In the genomic region with DNA sequence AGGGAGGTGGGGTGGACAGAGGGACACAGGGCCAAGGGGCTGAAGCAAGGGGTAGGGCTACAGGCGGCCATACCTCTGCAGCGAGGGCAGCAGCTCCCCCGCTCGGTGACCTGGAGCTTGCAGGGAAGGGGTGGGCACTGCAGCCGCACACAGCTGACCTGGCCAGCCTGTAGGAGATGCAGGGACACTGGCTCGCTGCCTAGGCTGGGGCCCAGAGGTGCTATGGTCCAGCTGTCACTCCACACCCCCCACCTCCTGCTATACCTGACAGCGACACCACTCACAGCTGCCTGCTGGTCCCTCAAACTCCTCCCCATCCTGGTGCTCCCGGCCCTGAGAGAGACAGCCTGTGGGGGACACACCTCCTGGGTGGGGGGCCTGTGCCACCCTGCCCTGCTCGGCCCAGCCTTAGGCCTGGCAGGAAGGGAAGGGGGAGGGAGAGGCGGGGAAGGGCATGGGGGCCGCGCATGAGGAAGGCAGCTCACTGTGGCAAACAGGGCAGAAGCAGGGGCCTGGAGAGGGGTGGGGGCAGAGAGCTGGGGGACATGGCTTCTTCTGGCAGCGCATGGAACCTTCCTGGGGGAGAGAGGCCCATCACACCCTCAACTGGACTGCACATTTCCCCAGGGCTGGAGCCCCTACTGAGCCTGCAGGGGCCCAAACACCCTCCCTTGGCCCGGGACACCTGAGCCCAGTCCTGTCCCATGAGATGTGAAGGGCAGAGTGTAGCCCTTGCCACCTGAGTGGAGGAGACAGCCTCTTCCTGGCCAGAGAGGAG, we compare ENCODE assay signal across 20 cellular contexts. TPM values are rescaled to one million over a fixed set of nuclear protein-coding genes. Genes with fewer than 3 reads are reported as not detected.
"Had no signal": no experiment of that assay in that cellular context is flagged by ENCODE, and none has a peak within 500 bp of the region (broad histone marks: within the 10 kb centered on the region; RNA-seq: fewer than 3 reads in every experiment).

No MANE protein-coding gene starts in this region.

- H3K9me3 Mint-ChIP-seq: activated CD4-positive, alpha-beta T cell treated with anti-CD3 and anti-CD28 coated beads, Interleukin-2, amount 10 ng/mL, durations not matched to agents 24 days and 14 days; central memory CD8-positive, alpha-beta T cell; memory B cell; naive thymus-derived CD8-positive, alpha-beta T cell; stimulated activated naive CD8-positive, alpha-beta T cell treated with anti-CD3 and anti-CD28 coated beads, Interleukin-15, amount 100 ng/mL, for 72 hours; type B pancreatic cell had no signal

- H3K4me3 Mint-ChIP-seq: activated CD4-positive, alpha-beta T cell treated with anti-CD3 and anti-CD28 coated beads, Interleukin-2, amount 10 ng/mL, durations not matched to agents 24 days and 14 days; activated naive CD8-positive, alpha-beta T cell treated with anti-CD3 and anti-CD28 coated beads for 36 hours; central memory CD8-positive, alpha-beta T cell; memory B cell; naive thymus-derived CD8-positive, alpha-beta T cell; stimulated activated naive CD8-positive, alpha-beta T cell treated with anti-CD3 and anti-CD28 coated beads, Interleukin-15, amount 100 ng/mL, for 72 hours; type B pancreatic cell had no signal

- H3K4me3 ChIP-seq: gastrocnemius medialis, heart left ventricle had no signal

- H3K4me1 Mint-ChIP-seq: central memory CD8-positive, alpha-beta T cell; stimulated activated naive CD8-positive, alpha-beta T cell treated with anti-CD3 and anti-CD28 coated beads, Interleukin-15, amount 100 ng/mL, for 72 hours had no signal

- H3K9me3 ChIP-seq: gastrocnemius medialis, heart left ventricle had no signal

- H3K36me3 Mint-ChIP-seq: activated naive CD8-positive, alpha-beta T cell treated with anti-CD3 and anti-CD28 coated beads for 36 hours; memory B cell; naive thymus-derived CD8-positive, alpha-beta T cell; type B pancreatic cell had no signal

- DNase-seq: activated CD4-positive, alpha-beta T cell treated with anti-CD3 and anti-CD28 coated beads, Interleukin-2, amount 10 ng/mL, durations not matched to agents 24 days and 14 days; activated CD8-positive, alpha-beta memory T cell treated with anti-CD3 and anti-CD28 coated beads for 24 hours; activated gamma-delta T cell treated with Interleukin-2 at 50 U/mL for 16 hours; activated naive CD8-positive, alpha-beta T cell treated with anti-CD3 and anti-CD28 coated beads for 36 hours; anterior cingulate cortex; brain microvascular endothelial cell; effector memory CD4-positive, alpha-beta T cell; gastrocnemius medialis; occipital lobe; stimulated activated CD4-positive, alpha-beta T cell treated with anti-CD3 and anti-CD28 coated beads, Interleukin-1b, Interleukin-23, amount 100 ng/mL, for 48 hours; stimulated activated naive CD8-positive, alpha-beta T cell treated with anti-CD3 and anti-CD28 coated beads, Interleukin-15, amount 100 ng/mL, for 72 hours had no signal

- H3K27me3 Mint-ChIP-seq: central memory CD8-positive, alpha-beta T cell had no signal

- H3K4me1 ChIP-seq: gastrocnemius medialis had no signal

- H3K27ac ChIP-seq: brain microvascular endothelial cell, gastrocnemius medialis, heart left ventricle had no signal

- H3K36me3 ChIP-seq: brain microvascular endothelial cell, gastrocnemius medialis, heart left ventricle had no signal

- ATAC-seq: gastrocnemius medialis; heart left ventricle; left lobe of liver; naive thymus-derived CD8-positive, alpha-beta T cell; sciatic nerve; stimulated activated naive CD8-positive, alpha-beta T cell treated with anti-CD3 and anti-CD28 coated beads, Interleukin-15, amount 100 ng/mL, for 72 hours had no signal

- H3K27ac Mint-ChIP-seq: activated CD4-positive, alpha-beta T cell treated with anti-CD3 and anti-CD28 coated beads, Interleukin-2, amount 10 ng/mL, durations not matched to agents 24 days and 14 days; activated naive CD8-positive, alpha-beta T cell treated with anti-CD3 and anti-CD28 coated beads for 36 hours; memory B cell; naive thymus-derived CD8-positive, alpha-beta T cell; stimulated activated naive CD8-positive, alpha-beta T cell treated with anti-CD3 and anti-CD28 coated beads, Interleukin-15, amount 100 ng/mL, for 72 hours; type B pancreatic cell had no signal

RNA-seq across cellular contexts. Expression of gene KCP, which starts 23.9 kb away (rescaled TPM):
- total RNA-seq: pulmonary artery endothelial cell had no signal
- polyA plus RNA-seq: naive thymus-derived CD8-positive, alpha-beta T cell had no signal

RNA-seq across cellular contexts. Expression of gene IRF5, which starts 51.1 kb away (rescaled TPM):
- polyA plus RNA-seq: fibroblast of lung had no signal

RNA-seq across cellular contexts. Expression of gene FLNC, which starts 56.4 kb away (rescaled TPM):
- total RNA-seq: naive thymus-derived CD8-positive, alpha-beta T cell had no signal
